1 cellular context compared by ENCODE assay signal in the genomic region with DNA sequence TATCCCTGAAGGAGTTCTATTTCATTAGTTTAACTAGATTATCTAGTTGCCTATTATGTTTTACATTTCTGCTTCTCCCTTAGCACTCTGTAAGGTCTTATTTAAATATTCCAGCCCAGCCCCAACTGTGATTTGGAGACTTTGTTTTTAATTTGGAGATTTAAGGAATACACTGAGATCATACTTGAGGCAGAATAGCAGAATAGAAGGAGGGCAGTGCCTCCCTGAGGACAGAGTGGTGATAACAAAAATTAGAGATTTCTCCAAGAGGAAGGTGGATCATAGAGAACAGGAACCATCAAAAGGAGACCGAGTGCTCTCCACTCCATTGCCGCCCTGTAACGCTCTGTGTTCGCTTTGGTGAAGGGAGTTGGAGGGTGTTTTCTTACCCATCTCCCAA.
TF ChIP-seq lines count a peak whose summit lies in the region.

No MANE protein-coding gene starts in this region.

TF ChIP-seq in HEK293T, 16 proteins besides CTCF, POLR2A, EP300 and RAD21 (continued from another document):
- no peak for TF ChIP-seq ARNT (IDR thresholded peaks at IDR 0.05)
- no peak for TF ChIP-seq SUZ12 (IDR thresholded peaks at IDR 0.05)
- no peak for TF ChIP-seq FOXK2 (IDR thresholded peaks at IDR 0.05)
- TF ChIP-seq FOXA1 (IDR thresholded peaks at IDR 0.05) = no peak
- no peak for TF ChIP-seq SP1 (IDR thresholded peaks at IDR 0.05)
- TF ChIP-seq TARDBP (IDR thresholded peaks at IDR 0.05) = no peak
